5 cellular contexts compared by ENCODE assay signal in the genomic region with DNA sequence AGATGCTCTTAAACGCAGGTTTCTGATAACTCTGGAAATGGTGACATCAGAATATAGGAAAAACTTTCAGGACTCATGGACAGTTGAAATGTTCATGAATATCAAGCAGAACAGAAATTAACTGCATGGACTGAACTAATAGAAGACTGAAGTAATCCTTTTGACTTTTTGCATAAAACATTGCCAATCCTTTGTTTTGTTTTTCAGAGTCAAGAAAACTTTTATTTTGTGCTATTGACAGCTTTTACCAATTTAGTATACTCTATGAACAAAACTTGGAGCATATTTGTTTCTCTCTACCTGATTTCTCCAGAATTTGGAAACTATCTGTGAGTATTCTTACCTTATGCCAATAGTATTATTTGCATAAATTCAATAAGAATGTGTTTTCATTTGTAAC.
"Had no signal": no experiment of that assay in that cellular context is flagged by ENCODE, and none has a peak within 500 bp of the region (broad histone marks: within the 10 kb centered on the region; RNA-seq: fewer than 3 reads in every experiment).

No MANE protein-coding gene starts in this region.

- H3K27ac Mint-ChIP-seq: IgD-negative memory B cell had no signal

- H3K27me3 Mint-ChIP-seq: IgD-negative memory B cell had no signal

- H3K36me3 Mint-ChIP-seq: IgD-negative memory B cell had no signal

- H3K4me3 Mint-ChIP-seq: IgD-negative memory B cell had no signal

- DNase-seq: IMR-90, KBM-7 had no signal

- H3K4me3 ChIP-seq: K562 had no signal

- H3K27ac ChIP-seq: HL-60 had no signal
